ENCODE assay signal across 9 cellular contexts in the genomic region with DNA sequence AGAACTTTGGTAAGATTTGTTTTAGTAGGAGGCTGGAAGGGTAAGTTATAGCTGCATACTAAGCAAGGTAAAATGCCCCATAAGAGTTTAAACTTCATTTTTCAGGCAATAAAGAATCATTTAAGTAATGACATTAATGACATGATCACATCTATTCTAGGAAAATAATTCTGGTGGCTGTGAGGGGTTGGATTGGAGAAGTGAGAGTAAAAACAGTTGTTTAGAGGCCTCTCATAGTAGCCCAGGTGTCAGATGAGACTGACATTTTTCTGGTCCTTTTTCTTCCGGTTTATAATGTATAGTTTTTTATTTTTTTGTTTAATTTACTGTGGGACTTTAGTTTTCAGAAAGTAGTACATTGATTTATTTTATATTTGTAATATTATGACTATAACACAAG. TPM values are rescaled to one million over a fixed set of nuclear protein-coding genes. Genes with fewer than 3 reads are reported as not detected.
DNase-seq lines count a peak whose midpoint lies in the region; ATAC-seq and TF ChIP-seq lines count a peak whose summit lies in the region.
"Had no signal": no experiment of that assay in that cellular context is flagged by ENCODE, and none has a peak within 500 bp of the region (broad histone marks: within the 10 kb centered on the region; RNA-seq: fewer than 3 reads in every experiment).

No MANE protein-coding gene starts in this region.

- no peak overlapping the region for H4K8ac ChIP-seq in H9 (replicated peaks; ENCODE audit: insufficient read length, low read depth, low read length)

- no peak overlapping the region for H2BK20ac ChIP-seq in H9 (ENCODE audit: low read depth, low read length, poor library complexity, severe bottlenecking)

- H3K27ac Mint-ChIP-seq in H9: peak overlapping the region in 2 of 3 experiments; percentile 1 to 72; a peak in 2 of 7 replicates
- peak overlapping the region; percentile 66 to 84 for H3K27ac Mint-ChIP-seq in natural killer cell
- H3K27ac Mint-ChIP-seq in activated naive CD4-positive, alpha-beta T cell treated with anti-CD3 and anti-CD28 coated beads, Interleukin-2, amount 10 ng/mL, durations not matched to agents 7 days and 5 days: no peak overlapping the region

- H3K4me1 Mint-ChIP-seq in H9 (peaks cover 11 to 12% of the 10 kb centered on the region in 2 experiments), natural killer cell (peaks cover 65 to 66% of the 10 kb centered on the region in 2 donors)
- peaks cover 44% of the 10 kb centered on the region for H3K4me1 Mint-ChIP-seq in activated naive CD4-positive, alpha-beta T cell treated with anti-CD3 and anti-CD28 coated beads, Interleukin-2, amount 10 ng/mL, durations not matched to agents 7 days and 5 days

- H3K9ac ChIP-seq in H9 (ENCODE audit: extremely low read depth, insufficient read length, low read length): no peak overlapping the region

- H4K5ac ChIP-seq in H9 (ENCODE audit: insufficient read length, low read depth, low read length): no peak overlapping the region

- no peak overlapping the region for H3T11ph ChIP-seq in H9 (ENCODE audit: low read length)

- no peak overlapping the region for H3K23ac ChIP-seq in H9 (ENCODE audit: insufficient read length, low read depth, low read length)

- intact Hi-C loops in Panc1 (cut with micrococcal nuclease; ENCODE audit: unreplicated experiment) (no loop called here), natural killer cell (cut with micrococcal nuclease) (loop anchor here (2.0 kb wide), 1 partner anchor 91 kb away; no protein-coding TSS in a partner anchor), esophagus squamous epithelium (cut with DNase I) (no loop called here)

- H3K14ac ChIP-seq in H9 (ENCODE audit: insufficient read depth, low read length): no peak overlapping the region

- H4K91ac ChIP-seq in H9 (ENCODE audit: insufficient read length, low read depth, low read length): no peak overlapping the region

- no peak overlapping the region for H2BK5ac ChIP-seq in H9 (ENCODE audit: insufficient read length, low read length)

- ATAC-seq in Panc1 (no peak), natural killer cell (no peak)

- H2BK15ac ChIP-seq in H9 (ENCODE audit: low read depth, low read length): no peak overlapping the region

- H3K27me3 ChIP-seq in H9 (ENCODE audit: insufficient read depth, low read length) (no peaks in the 10 kb centered on the region), Panc1 (ENCODE audit: control insufficient read depth, insufficient read depth, low read length) (no peaks in the 10 kb centered on the region), esophagus squamous epithelium (no peaks in the 10 kb centered on the region)

- WGBS in H9 (ENCODE audit: extremely low coverage, insufficient read length, low lambda C conversion rate): no CpG with 5 or more reads among the region's 1 CpG
- 62 to 77% methylated on average over 1 of the region's 1 CpG for WGBS in esophagus squamous epithelium, 2 donors

- POLR2A ChIA-PET in Panc1 (lab: Charles Lee): no interaction called here

- BruUV-seq in Panc1 (replicated peaks; lab: Mats Ljungman, UMichigan): TSS peak; percentile 56

- in situ Hi-C loops in GM13976 (cut with MboI; ENCODE audit: low sequenced_read_pairs, unreplicated experiment) (no loop called here), Panc1 (cut with HindIII; ENCODE audit: low pct_unique_long_range_greater_than_20kb, low sequenced_read_pairs) (no loop called here)

- H3K9me3 ChIP-seq in H9 (ENCODE audit: control insufficient read depth, low read depth, low read length): no peaks in the 10 kb centered on the region
- no peaks in the 10 kb centered on the region for H3K9me3 ChIP-seq in Panc1 (ENCODE audit: control insufficient read depth, insufficient read depth, low read depth, low read length)
- no peaks in the 10 kb centered on the region for H3K9me3 ChIP-seq in esophagus squamous epithelium

- H3K23me2 ChIP-seq in H9 (ENCODE audit: insufficient read length, low read depth, low read length, poor library complexity, severe bottlenecking): no peaks in the 10 kb centered on the region

- H3K27ac ChIP-seq in H9 (ENCODE audit: insufficient read length, low read depth, low read length): no peak overlapping the region
- H3K27ac ChIP-seq in Panc1 (ENCODE audit: low read length): no peak overlapping the region
- H3K27ac ChIP-seq in esophagus squamous epithelium: no peak overlapping the region

- H3K18ac ChIP-seq in H9 (ENCODE audit: insufficient read length, low read depth, low read length): no peak overlapping the region

- H3K4me3 Mint-ChIP-seq in H9 (no peak overlapping the region), natural killer cell (peak overlapping the region; percentile 74)
- H3K4me3 Mint-ChIP-seq in activated naive CD4-positive, alpha-beta T cell treated with anti-CD3 and anti-CD28 coated beads, Interleukin-2, amount 10 ng/mL, durations not matched to agents 7 days and 5 days: no peak overlapping the region

- peaks cover 5% of the 10 kb centered on the region; the same call in 1 of the 2 replicates for H3K36me3 ChIP-seq in Panc1 (ENCODE audit: control insufficient read depth, insufficient read depth, low read length)
- H3K36me3 ChIP-seq in esophagus squamous epithelium: peaks cover 0 to 49% (median 0%) of the 10 kb centered on the region in 3 donors

- H3K79me1 ChIP-seq in H9 (ENCODE audit: insufficient read depth, low read depth, low read length, poor library complexity, severe bottlenecking): peaks cover 4% of the 10 kb centered on the region

- CTCF ChIA-PET in Panc1 (lab: Charles Lee): interaction anchor here (0.6 kb wide), 1 partner anchor 1200 kb away, joined by 6 read pairs; no protein-coding TSS in a partner anchor
- CTCF ChIA-PET in activated naive CD4-positive, alpha-beta T cell treated with anti-CD3 and anti-CD28 coated beads, Interleukin-2, amount 10 ng/mL, durations not matched to agents 7 days and 5 days (lab: Charles Lee): no interaction called here

- H3K36me3 Mint-ChIP-seq in H9 (ENCODE audit: insufficient read depth in 1 of 3, low read depth in 3 of 3) (peaks cover 2 to 27% (median 16%) of the 10 kb centered on the region in 3 experiments; a peak in 6 of 7 replicates), natural killer cell (peaks cover 13% of the 10 kb centered on the region)
- peaks cover 48% of the 10 kb centered on the region for H3K36me3 Mint-ChIP-seq in activated naive CD4-positive, alpha-beta T cell treated with anti-CD3 and anti-CD28 coated beads, Interleukin-2, amount 10 ng/mL, durations not matched to agents 7 days and 5 days

- H2BK12ac ChIP-seq in H9 (ENCODE audit: insufficient read length, low read depth, low read length): no peak overlapping the region

- peaks cover 3% of the 10 kb centered on the region; the same call in 1 of the 2 replicates for H3K79me2 ChIP-seq in H9 (ENCODE audit: insufficient read depth, low read length)

- no peaks in the 10 kb centered on the region for H3K9me3 Mint-ChIP-seq in H9
- H3K9me3 Mint-ChIP-seq in natural killer cell: no peaks in the 10 kb centered on the region
- H3K9me3 Mint-ChIP-seq in activated naive CD4-positive, alpha-beta T cell treated with anti-CD3 and anti-CD28 coated beads, Interleukin-2, amount 10 ng/mL, durations not matched to agents 7 days and 5 days: no peaks in the 10 kb centered on the region

- H2BK120ac ChIP-seq in H9 (ENCODE audit: low read depth, low read length, poor library complexity, severe bottlenecking): no peak overlapping the region

- no peak overlapping the region for H3K4me2 ChIP-seq in H9 (ENCODE audit: insufficient read depth, insufficient read length, low read length)

- no peak for TF ChIP-seq CTCF in GM13976 (IDR thresholded peaks at IDR 0.05; ENCODE audit: borderline replicate concordance, control extremely low read depth, extremely low read depth, insufficient read depth, missing control alignments)
- TF ChIP-seq CTCF in H9 (conservative IDR thresholded peaks at IDR 0.05): no peak
- TF ChIP-seq CTCF in Panc1 (IDR thresholded peaks at IDR 0.05): no peak
- no peak for TF ChIP-seq CTCF in natural killer cell (IDR thresholded peaks at IDR 0.05)
- TF ChIP-seq CTCF in esophagus squamous epithelium (IDR thresholded peaks at IDR 0.05): no peak

- no peaks in the 10 kb centered on the region for H3K4me1 ChIP-seq in H9 (ENCODE audit: insufficient read depth, low read length)
- H3K4me1 ChIP-seq in Panc1 (ENCODE audit: control insufficient read depth, insufficient read depth, low read length): no peaks in the 10 kb centered on the region; the same call in 1 of the 2 replicates
- H3K4me1 ChIP-seq in esophagus squamous epithelium: peaks cover 0 to 37% (median 7%) of the 10 kb centered on the region in 3 donors

- no peaks in the 10 kb centered on the region for H4K20me1 ChIP-seq in H9 (ENCODE audit: control insufficient read depth, insufficient read depth, insufficient read length)

- no peaks in the 10 kb centered on the region for H3K27me3 Mint-ChIP-seq in H9 (ENCODE audit: low read depth)
- H3K27me3 Mint-ChIP-seq in natural killer cell (ENCODE audit: low read depth in 2 of 2): no peaks in the 10 kb centered on the region
- no peaks in the 10 kb centered on the region for H3K27me3 Mint-ChIP-seq in activated naive CD4-positive, alpha-beta T cell treated with anti-CD3 and anti-CD28 coated beads, Interleukin-2, amount 10 ng/mL, durations not matched to agents 7 days and 5 days

- H2AK5ac ChIP-seq in H9 (ENCODE audit: insufficient read length, low read length): no peak overlapping the region

- H3K4ac ChIP-seq in H9 (ENCODE audit: low read depth, low read length): no peak overlapping the region

- DNase-seq in GM13976 (ENCODE audit: low spot score) (peak; percentile 53), H9 (no peak), Panc1 (ENCODE audit: low read depth, low spot score) (no peak), natural killer cell (no peak), esophagus squamous epithelium (lab: John Stamatoyannopoulos, UW) (no peak)
- no peak for DNase-seq in activated naive CD4-positive, alpha-beta T cell treated with anti-CD3 and anti-CD28 coated beads, Interleukin-2, amount 10 ng/mL, durations not matched to agents 7 days and 5 days
- no peak for DNase-seq in stimulated activated CD4-positive, alpha-beta T cell treated with anti-CD3 and anti-CD28 coated beads, Interleukin-15, amount 100 ng/mL, for 24 hours
- DNase-seq: activated CD8-positive, alpha-beta memory T cell treated with anti-CD3 and anti-CD28 coated beads for 24 hours; stimulated activated naive CD4-positive, alpha-beta T cell had no signal

- no peak overlapping the region for H2AFZ ChIP-seq in H9 (ENCODE audit: low read length)

- H3K56ac ChIP-seq in H9 (ENCODE audit: insufficient read length, low read depth, low read length): no peak overlapping the region

- H3K4me3 ChIP-seq in Panc1 (ENCODE audit: low read depth in 2 of 2, low read length in 2 of 2) (no peak overlapping the region), esophagus squamous epithelium (no peak overlapping the region)

- TF ChIP-seq POLR2A in esophagus squamous epithelium (IDR thresholded peaks at IDR 0.05): no peak

RNA-seq across cellular contexts. Expression of gene ITCH, which starts 40.8 kb away (rescaled TPM):
- 55.9 and 56.9 TPM in 2 replicates for total RNA-seq in H9 (2021)
- 63.9 TPM for total RNA-seq in Panc1 (2021; ENCODE audit: unreplicated experiment)
- polyA plus RNA-seq in Panc1 (2012; ENCODE audit: insufficient read length): 32.5 TPM
- 100 to 1,000 TPM; 157 to 182 (median 163) TPM for total RNA-seq in natural killer cell
- 10 to 100 TPM; 45.9 to 67.9 (median 54.5) TPM for total RNA-seq in esophagus squamous epithelium
